Comparison of ENCODE assay signal across 32 cellular contexts in genomic region chr9:98973546-98973921, GRCh38. TPM values are rescaled to one million over a fixed set of nuclear protein-coding genes. Genes with fewer than 3 reads are reported as not detected.
DNase-seq lines count a peak whose midpoint lies in the region; ATAC-seq and TF ChIP-seq lines count a peak whose summit lies in the region.
"Had no signal": no experiment of that assay in that cellular context is flagged by ENCODE, and none has a peak within 500 bp of the region (broad histone marks: within the 10 kb centered on the region; RNA-seq: fewer than 3 reads in every experiment).

No MANE protein-coding gene starts in this region.

- TF ChIP-seq EP300 in suprapubic skin (IDR thresholded peaks at IDR 0.05), result no peak

- no peak overlapping the region for H3K9ac ChIP-seq in neural progenitor cell

- TF ChIP-seq POLR2A in suprapubic skin (IDR thresholded peaks at IDR 0.05), result no peak

- H3K36me3 ChIP-seq in neural progenitor cell (no peaks in the 10 kb centered on the region), suprapubic skin (no peaks in the 10 kb centered on the region)
- H3K36me3 ChIP-seq: breast epithelium, left lung, WERI-Rb-1 had no signal

- H3K79me2 ChIP-seq in neural progenitor cell (ENCODE audit: low read depth), result no peaks in the 10 kb centered on the region

- H3K27me3 Mint-ChIP-seq in WTC11 (ENCODE audit: low read depth) (peaks cover 33% of the 10 kb centered on the region), neural progenitor cell (ENCODE audit: insufficient read depth, low read depth) (peaks cover 12% of the 10 kb centered on the region)

- H3K36me3 Mint-ChIP-seq in WTC11 (no peaks in the 10 kb centered on the region), neural progenitor cell (no peaks in the 10 kb centered on the region)
- H3K36me3 Mint-ChIP-seq: natural killer cell treated with Interleukin-12 subunit alpha and Interleukin-12 subunit beta and Interleukin-15 and Interleukin-18, amount 100 ng/mL, for 72 hours had no signal

- CTCF ChIA-PET in WTC11 (lab: Charles Lee), result interaction anchor here (2.4 kb wide), 1 partner anchor 25 kb away, joined by 26 read pairs; no protein-coding TSS in a partner anchor

- no peak overlapping the region for H2AFZ ChIP-seq in neural progenitor cell (replicated peaks)
- H2AFZ ChIP-seq: PC-9 had no signal

- H3K27ac Mint-ChIP-seq in WTC11, result peak overlapping the region; percentile 14; the same call in 1 of the 2 replicates
- peak overlapping the region; percentile 62 for H3K27ac Mint-ChIP-seq in neural progenitor cell
- H3K27ac Mint-ChIP-seq: activated CD4-positive, alpha-beta T cell treated with anti-CD3 and anti-CD28 coated beads, Interleukin-2, amount 10 ng/mL, durations not matched to agents 7 days and 5 days; CD4-positive, alpha-beta T cell; natural killer cell treated with Interleukin-12 subunit alpha and Interleukin-12 subunit beta and Interleukin-15 and Interleukin-18, amount 100 ng/mL, for 72 hours; T-helper 2 cell treated with Interferon-gamma antibody and Interleukin-4, amounts not matched to agents 5 μg/mL and 100 μg/mL, for 36 hours had no signal

- ATAC-seq in WTC11, result no peak
- ATAC-seq: left lung; natural killer cell treated with Interleukin-12 subunit alpha and Interleukin-12 subunit beta and Interleukin-15 and Interleukin-18, amount 100 ng/mL, for 72 hours had no signal

- H3K27me3 ChIP-seq in neural progenitor cell, result peaks cover 41% of the 10 kb centered on the region
- H3K27me3 ChIP-seq in suprapubic skin, result peaks cover 7% of the 10 kb centered on the region

- peaks cover 18% of the 10 kb centered on the region for H3K4me1 ChIP-seq in neural progenitor cell
- peaks cover 48% of the 10 kb centered on the region for H3K4me1 ChIP-seq in suprapubic skin
- H3K4me1 ChIP-seq: breast epithelium had no signal

- no peaks in the 10 kb centered on the region for H4K20me1 ChIP-seq in neural progenitor cell (ENCODE audit: low read depth)

- no peak for DNase-seq in WTC11 (ENCODE audit: low spot score)
- peak; percentile 86 for DNase-seq in cardiac septum (ENCODE audit: low spot score)
- no peak for DNase-seq in neural progenitor cell (ENCODE audit: low spot score)
- DNase-seq in suprapubic skin (ENCODE audit: low spot score in 2 of 2), result no peak
- no peak for DNase-seq in activated CD8-positive, alpha-beta memory T cell treated with anti-CD3 and anti-CD28 coated beads, Interleukin-2, amount 50 U/mL, for 4 hours
- no peak for DNase-seq in iPS-NIHi7 (ENCODE audit: extremely low spot score)
- no peak for DNase-seq in AG08395 (ENCODE audit: low spot score)
- DNase-seq in central memory CD4-positive, alpha-beta T cell, result no peak
- DNase-seq: activated CD4-positive, alpha-beta T cell treated with anti-CD3 and anti-CD28 coated beads, Interleukin-2, amount 10 ng/mL, durations not matched to agents 7 days and 5 days; activated naive CD4-positive, alpha-beta T cell treated with anti-CD3 and anti-CD28 coated beads, Interleukin-2, amount 50 U/mL, for 16 hours; AML-193; amniotic stem cell; CD4-positive, alpha-beta T cell; effector memory CD4-positive, alpha-beta T cell; EL; erythroblast; GOT3; left lung; midbrain; NCI-H1092; NCI-H187 treated with DMSO at 0.1 percent for 48 hours; NCI-H2171 treated with DMSO at 0.1 percent for 48 hours; PC-9; retina; SHP77 treated with DMSO at 0.1 percent for 48 hours; stimulated activated CD4-positive, alpha-beta T cell treated with anti-CD3 and anti-CD28 coated beads, Interleukin-12 subunit alpha, Interleukin-12 subunit beta, amount 100 ng/mL, for 4 hours; stimulated activated CD4-positive, alpha-beta T cell treated with anti-CD3 and anti-CD28 coated beads, Interleukin-4, amount 100 ng/mL, for 1 hour; WERI-Rb-1 had no signal

- TF ChIP-seq CTCF in WTC11 (IDR thresholded peaks at IDR 0.05) (no peak), neural progenitor cell (IDR thresholded peaks at IDR 0.05) (no peak), suprapubic skin (IDR thresholded peaks at IDR 0.05) (no peak)

- H3K27ac ChIP-seq in neural progenitor cell (no peak overlapping the region), suprapubic skin (peak overlapping the region; percentile 50)
- H3K27ac ChIP-seq: left lung, PC-9, WERI-Rb-1 had no signal

- H3K4me1 Mint-ChIP-seq in WTC11, result peaks cover 50% of the 10 kb centered on the region
- peaks cover 53% of the 10 kb centered on the region for H3K4me1 Mint-ChIP-seq in neural progenitor cell

- H3K4me3 ChIP-seq in neural progenitor cell (no peak overlapping the region), suprapubic skin (no peak overlapping the region)
- H3K4me3 ChIP-seq: breast epithelium, left lung, PC-9 had no signal

- H3K9me3 Mint-ChIP-seq in WTC11, result no peaks in the 10 kb centered on the region
- no peaks in the 10 kb centered on the region for H3K9me3 Mint-ChIP-seq in neural progenitor cell
- H3K9me3 Mint-ChIP-seq: activated CD4-positive, alpha-beta T cell treated with anti-CD3 and anti-CD28 coated beads, Interleukin-2, amount 10 ng/mL, durations not matched to agents 7 days and 5 days; CD4-positive, alpha-beta T cell; natural killer cell treated with Interleukin-12 subunit alpha and Interleukin-12 subunit beta and Interleukin-15 and Interleukin-18, amount 100 ng/mL, for 72 hours; T-helper 2 cell treated with Interferon-gamma antibody and Interleukin-4, amounts not matched to agents 5 μg/mL and 100 μg/mL, for 36 hours had no signal

- 45% methylated on average over 7 of the region's 7 CpGs for WGBS in suprapubic skin

- H3K4me2 ChIP-seq in neural progenitor cell, result no peak overlapping the region
- H3K4me2 ChIP-seq: PC-9 had no signal

- POLR2A ChIA-PET in WTC11 (lab: Charles Lee), result no interaction called here

- peaks cover 13% of the 10 kb centered on the region for H3F3A ChIP-seq in neural progenitor cell (ENCODE audit: low read depth)

- intact Hi-C loops in cardiac septum (cut with DNase I), result no loop called here

- H3K4me3 Mint-ChIP-seq in WTC11, result no peak overlapping the region
- H3K4me3 Mint-ChIP-seq in neural progenitor cell, result no peak overlapping the region
- H3K4me3 Mint-ChIP-seq: activated CD4-positive, alpha-beta T cell treated with anti-CD3 and anti-CD28 coated beads, Interleukin-2, amount 10 ng/mL, durations not matched to agents 7 days and 5 days; CD4-positive, alpha-beta T cell; natural killer cell treated with Interleukin-12 subunit alpha and Interleukin-12 subunit beta and Interleukin-15 and Interleukin-18, amount 100 ng/mL, for 72 hours; T-helper 2 cell treated with Interferon-gamma antibody and Interleukin-4, amounts not matched to agents 5 μg/mL and 100 μg/mL, for 36 hours had no signal

- H3K9me3 ChIP-seq in neural progenitor cell (ENCODE audit: low read depth) (no peaks in the 10 kb centered on the region), suprapubic skin (no peaks in the 10 kb centered on the region)
- H3K9me3 ChIP-seq: breast epithelium, left lung had no signal

TF ChIP-seq in WTC11, 78 proteins besides CTCF, POLR2A, EP300 and RAD21 (continues in another document):
- TF ChIP-seq, protein P1, sequence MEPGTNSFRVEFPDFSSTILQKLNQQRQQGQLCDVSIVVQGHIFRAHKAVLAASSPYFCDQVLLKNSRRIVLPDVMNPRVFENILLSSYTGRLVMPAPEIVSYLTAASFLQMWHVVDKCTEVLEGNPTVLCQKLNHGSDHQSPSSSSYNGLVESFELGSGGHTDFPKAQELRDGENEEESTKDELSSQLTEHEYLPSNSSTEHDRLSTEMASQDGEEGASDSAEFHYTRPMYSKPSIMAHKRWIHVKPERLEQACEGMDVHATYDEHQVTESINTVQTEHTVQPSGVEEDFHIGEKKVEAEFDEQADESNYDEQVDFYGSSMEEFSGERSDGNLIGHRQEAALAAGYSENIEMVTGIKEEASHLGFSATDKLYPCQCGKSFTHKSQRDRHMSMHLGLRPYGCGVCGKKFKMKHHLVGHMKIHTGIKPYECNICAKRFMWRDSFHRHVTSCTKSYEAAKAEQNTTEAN (CRISPR knock-in tag; IDR thresholded peaks at IDR 0.05), result no peak
- TF ChIP-seq SMAD4 (CRISPR knock-in tag; IDR thresholded peaks at IDR 0.05) (no peak), ETV6 (CRISPR knock-in tag; IDR thresholded peaks at IDR 0.05) (no peak), ATF3 (CRISPR knock-in tag; conservative IDR thresholded peaks at IDR 0.05) (no peak)
- TF ChIP-seq, protein P2, sequence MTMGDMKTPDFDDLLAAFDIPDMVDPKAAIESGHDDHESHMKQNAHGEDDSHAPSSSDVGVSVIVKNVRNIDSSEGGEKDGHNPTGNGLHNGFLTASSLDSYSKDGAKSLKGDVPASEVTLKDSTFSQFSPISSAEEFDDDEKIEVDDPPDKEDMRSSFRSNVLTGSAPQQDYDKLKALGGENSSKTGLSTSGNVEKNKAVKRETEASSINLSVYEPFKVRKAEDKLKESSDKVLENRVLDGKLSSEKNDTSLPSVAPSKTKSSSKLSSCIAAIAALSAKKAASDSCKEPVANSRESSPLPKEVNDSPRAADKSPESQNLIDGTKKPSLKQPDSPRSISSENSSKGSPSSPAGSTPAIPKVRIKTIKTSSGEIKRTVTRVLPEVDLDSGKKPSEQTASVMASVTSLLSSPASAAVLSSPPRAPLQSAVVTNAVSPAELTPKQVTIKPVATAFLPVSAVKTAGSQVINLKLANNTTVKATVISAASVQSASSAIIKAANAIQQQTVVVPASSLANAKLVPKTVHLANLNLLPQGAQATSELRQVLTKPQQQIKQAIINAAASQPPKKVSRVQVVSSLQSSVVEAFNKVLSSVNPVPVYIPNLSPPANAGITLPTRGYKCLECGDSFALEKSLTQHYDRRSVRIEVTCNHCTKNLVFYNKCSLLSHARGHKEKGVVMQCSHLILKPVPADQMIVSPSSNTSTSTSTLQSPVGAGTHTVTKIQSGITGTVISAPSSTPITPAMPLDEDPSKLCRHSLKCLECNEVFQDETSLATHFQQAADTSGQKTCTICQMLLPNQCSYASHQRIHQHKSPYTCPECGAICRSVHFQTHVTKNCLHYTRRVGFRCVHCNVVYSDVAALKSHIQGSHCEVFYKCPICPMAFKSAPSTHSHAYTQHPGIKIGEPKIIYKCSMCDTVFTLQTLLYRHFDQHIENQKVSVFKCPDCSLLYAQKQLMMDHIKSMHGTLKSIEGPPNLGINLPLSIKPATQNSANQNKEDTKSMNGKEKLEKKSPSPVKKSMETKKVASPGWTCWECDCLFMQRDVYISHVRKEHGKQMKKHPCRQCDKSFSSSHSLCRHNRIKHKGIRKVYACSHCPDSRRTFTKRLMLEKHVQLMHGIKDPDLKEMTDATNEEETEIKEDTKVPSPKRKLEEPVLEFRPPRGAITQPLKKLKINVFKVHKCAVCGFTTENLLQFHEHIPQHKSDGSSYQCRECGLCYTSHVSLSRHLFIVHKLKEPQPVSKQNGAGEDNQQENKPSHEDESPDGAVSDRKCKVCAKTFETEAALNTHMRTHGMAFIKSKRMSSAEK (CRISPR knock-in tag; IDR thresholded peaks at IDR 0.05; ENCODE audit: borderline replicate concordance), result no peak

RNA-seq across cellular contexts. Expression of gene COL15A1, which starts 29.8 kb away (rescaled TPM):
- 0.22 to 0.44 TPM (median 0.39 TPM) in 3 replicates for total RNA-seq in WTC11 (2021)
- total RNA-seq in cardiac septum, result 49.4 TPM
- 0.71 and 3.2 TPM in 2 replicates for total RNA-seq in neural progenitor cell (ENCODE audit: low replicate concordance)
- 10 to 100 TPM in 2 of 4 donors, 1 to 10 TPM in 2; 8.0 to 15.0 (median 9.3) TPM for total RNA-seq in suprapubic skin
- total RNA-seq: CD4-positive, alpha-beta T cell; HepG2; PC-9 had no signal
